ENCODE assay signal across 22 cellular contexts in genomic region chr16:79847101-79847500, GRCh38.
"Had no signal": no experiment of that assay in that cellular context is flagged by ENCODE, and none has a peak within 500 bp of the region (broad histone marks: within the 10 kb centered on the region; RNA-seq: fewer than 3 reads in every experiment).

No MANE protein-coding gene starts in this region.

- H3K27ac ChIP-seq: ascending aorta, brain microvascular endothelial cell, heart right ventricle, lower lobe of right lung, tibial nerve, WERI-Rb-1 had no signal

- H3K27ac Mint-ChIP-seq: activated CD4-positive, alpha-beta T cell treated with anti-CD3 and anti-CD28 coated beads, Interleukin-2, amount 10 ng/mL, durations not matched to agents 7 days and 5 days; activated CD8-positive, alpha-beta memory T cell treated with anti-CD3 and anti-CD28 coated beads, Interleukin-2, amount 10 ng/mL, durations not matched to agents 7 days and 5 days; activated CD8-positive, alpha-beta T cell treated with anti-CD3 and anti-CD28 coated beads for 36 hours; activated naive CD4-positive, alpha-beta T cell treated with anti-CD3 and anti-CD28 coated beads, Interleukin-2, amount 50 U/mL, for 72 hours; activated T-helper 1 cell treated with anti-CD3 and anti-CD28 coated beads, Interleukin-12 subunit alpha, Interleukin-12 subunit beta, Interleukin-2, Interleukin-4 antibody, amounts not matched to agents 30 ng/mL and 10 ng/mL and 1 ng/mL, durations not matched to agents 14 hours and 24 hours and 36 hours; natural killer cell; progenitor cell of endocrine pancreas; T-cell; T-helper 2 cell treated with Interferon-gamma antibody and Interleukin-4, amounts not matched to agents 5 μg/mL and 100 μg/mL, for 36 hours had no signal

- H3K36me3 Mint-ChIP-seq: natural killer cell, T-cell had no signal

- H3K4me3 Mint-ChIP-seq: activated CD4-positive, alpha-beta T cell treated with anti-CD3 and anti-CD28 coated beads, Interleukin-2, amount 10 ng/mL, durations not matched to agents 7 days and 5 days; activated CD8-positive, alpha-beta memory T cell treated with anti-CD3 and anti-CD28 coated beads, Interleukin-2, amount 10 ng/mL, durations not matched to agents 7 days and 5 days; activated CD8-positive, alpha-beta T cell treated with anti-CD3 and anti-CD28 coated beads for 36 hours; activated T-helper 1 cell treated with anti-CD3 and anti-CD28 coated beads, Interleukin-12 subunit alpha, Interleukin-12 subunit beta, Interleukin-2, Interleukin-4 antibody, amounts not matched to agents 30 ng/mL and 10 ng/mL and 1 ng/mL, durations not matched to agents 14 hours and 24 hours and 36 hours; natural killer cell; T-cell; T-helper 2 cell treated with Interferon-gamma antibody and Interleukin-4, amounts not matched to agents 5 μg/mL and 100 μg/mL, for 36 hours had no signal

- ATAC-seq: activated CD8-positive, alpha-beta memory T cell treated with anti-CD3 and anti-CD28 coated beads, Interleukin-2, amount 10 ng/mL, durations not matched to agents 7 days and 5 days; activated CD8-positive, alpha-beta T cell treated with anti-CD3 and anti-CD28 coated beads for 36 hours; activated naive CD4-positive, alpha-beta T cell treated with anti-CD3 and anti-CD28 coated beads, Interleukin-2, amount 50 U/mL, for 72 hours; heart right ventricle; lower lobe of right lung; natural killer cell; T-cell had no signal

- H3K27me3 Mint-ChIP-seq: activated CD8-positive, alpha-beta T cell treated with anti-CD3 and anti-CD28 coated beads for 36 hours; T-cell had no signal

- H3K4me3 ChIP-seq: ascending aorta, heart right ventricle, lower lobe of right lung, tibial nerve had no signal

- H3K9me3 Mint-ChIP-seq: activated CD8-positive, alpha-beta T cell treated with anti-CD3 and anti-CD28 coated beads for 36 hours; natural killer cell; T-cell had no signal

- DNase-seq: activated CD4-positive, alpha-beta T cell treated with anti-CD3 and anti-CD28 coated beads, Interleukin-2, amount 10 ng/mL, durations not matched to agents 7 days and 5 days; activated CD4-positive, CD25-positive, alpha-beta regulatory T cell treated with anti-CD3 and anti-CD28 coated beads, Interleukin-2, amount 50 U/mL, for 72 hours; activated CD8-positive, alpha-beta memory T cell treated with anti-CD3 and anti-CD28 coated beads, Interleukin-2, amount 10 ng/mL, durations not matched to agents 7 days and 5 days; activated CD8-positive, alpha-beta T cell treated with anti-CD3 and anti-CD28 coated beads for 36 hours; activated gamma-delta T cell treated with Interleukin-2 at 50 U/mL for 16 hours; activated T-cell treated with anti-CD3 and anti-CD28 coated beads for 4 hours; brain microvascular endothelial cell; effector memory CD4-positive, alpha-beta T cell; heart right ventricle; islet precursor cell; lower lobe of right lung; natural killer cell; stimulated activated CD4-positive, alpha-beta T cell treated with anti-CD3 and anti-CD28 coated beads, Interleukin-4, amount 100 ng/mL, for 24 hours; stimulated activated naive CD4-positive, alpha-beta T cell treated with Interleukin-2 at 50 U/mL for 16 hours; T-cell; WERI-Rb-1 had no signal
